In the genomic region with DNA sequence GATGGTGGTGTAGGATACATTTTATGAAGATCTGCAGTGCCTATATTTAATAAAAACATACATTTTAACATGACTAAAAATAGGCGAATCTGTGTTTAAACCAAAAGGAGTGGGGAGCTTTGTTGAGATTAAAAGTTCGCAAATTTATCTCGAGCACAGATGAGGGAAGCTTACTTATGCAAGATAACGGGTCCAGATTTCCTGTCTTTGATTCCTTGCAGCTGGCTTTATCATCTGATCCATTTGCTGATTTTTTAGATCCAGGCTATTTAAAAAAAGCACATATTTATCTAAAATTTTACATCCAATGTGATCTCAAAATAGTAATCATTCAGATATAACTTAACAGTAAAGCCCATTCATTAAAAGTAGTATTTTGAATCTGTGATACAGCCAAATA, we compare ENCODE assay signal across 17 cellular contexts. TPM values are rescaled to one million over a fixed set of nuclear protein-coding genes. Genes with fewer than 3 reads are reported as not detected.
DNase-seq lines count a peak whose midpoint lies in the region; ATAC-seq and TF ChIP-seq lines count a peak whose summit lies in the region.
"Had no signal": no experiment of that assay in that cellular context is flagged by ENCODE, and none has a peak within 500 bp of the region (broad histone marks: within the 10 kb centered on the region; RNA-seq: fewer than 3 reads in every experiment).

No MANE protein-coding gene starts in this region.

- no peak for ATAC-seq in T-helper 17 cell
- ATAC-seq: CD8-positive, alpha-beta T cell had no signal

- intact Hi-C loops in activated T-helper 2 cell treated with anti-CD3 and anti-CD28 coated beads, Interferon-gamma antibody, Interleukin-2, Interleukin-4, amounts not matched to agents 10 μg/mL and 5 μg/mL and 100 μg/mL, durations not matched to agents 14 hours and 24 hours and 36 hours (cut with micrococcal nuclease) = no loop called here

- peak overlapping the region; percentile 45 for H3K27ac Mint-ChIP-seq in T-helper 17 cell
- no peak overlapping the region for H3K27ac Mint-ChIP-seq in activated T-helper 2 cell treated with anti-CD3 and anti-CD28 coated beads, Interferon-gamma antibody, Interleukin-2, Interleukin-4, amounts not matched to agents 10 μg/mL and 5 μg/mL and 100 μg/mL, durations not matched to agents 14 hours and 24 hours and 36 hours
- H3K27ac Mint-ChIP-seq: B cell; CD8-positive, alpha-beta T cell; HFFc6 had no signal

- no peaks in the 10 kb centered on the region for H3K27me3 Mint-ChIP-seq in T-helper 17 cell
- H3K27me3 Mint-ChIP-seq in activated T-helper 2 cell treated with anti-CD3 and anti-CD28 coated beads, Interferon-gamma antibody, Interleukin-2, Interleukin-4, amounts not matched to agents 10 μg/mL and 5 μg/mL and 100 μg/mL, durations not matched to agents 14 hours and 24 hours and 36 hours (ENCODE audit: low read depth) = no peaks in the 10 kb centered on the region
- H3K27me3 Mint-ChIP-seq: B cell; CD4-positive, CD25-positive, alpha-beta regulatory T cell had no signal

- no peak overlapping the region for H3K4me3 Mint-ChIP-seq in T-helper 17 cell
- H3K4me3 Mint-ChIP-seq in activated T-helper 2 cell treated with anti-CD3 and anti-CD28 coated beads, Interferon-gamma antibody, Interleukin-2, Interleukin-4, amounts not matched to agents 10 μg/mL and 5 μg/mL and 100 μg/mL, durations not matched to agents 14 hours and 24 hours and 36 hours (ENCODE audit: low read depth) = no peak overlapping the region
- H3K4me3 Mint-ChIP-seq: B cell; CD8-positive, alpha-beta T cell; HFFc6 had no signal

- H3K4me1 Mint-ChIP-seq in T-helper 17 cell = peaks cover 22% of the 10 kb centered on the region
- H3K4me1 Mint-ChIP-seq in activated T-helper 2 cell treated with anti-CD3 and anti-CD28 coated beads, Interferon-gamma antibody, Interleukin-2, Interleukin-4, amounts not matched to agents 10 μg/mL and 5 μg/mL and 100 μg/mL, durations not matched to agents 14 hours and 24 hours and 36 hours (ENCODE audit: low read depth) = peaks cover 4% of the 10 kb centered on the region

- H3K9me3 Mint-ChIP-seq in activated T-helper 2 cell treated with anti-CD3 and anti-CD28 coated beads, Interferon-gamma antibody, Interleukin-2, Interleukin-4, amounts not matched to agents 10 μg/mL and 5 μg/mL and 100 μg/mL, durations not matched to agents 14 hours and 24 hours and 36 hours = no peaks in the 10 kb centered on the region
- H3K9me3 Mint-ChIP-seq: CD4-positive, CD25-positive, alpha-beta regulatory T cell; CD8-positive, alpha-beta T cell; HFFc6 had no signal

- peaks cover 8% of the 10 kb centered on the region for H3K36me3 Mint-ChIP-seq in T-helper 17 cell (ENCODE audit: low read depth)
- H3K36me3 Mint-ChIP-seq in activated T-helper 2 cell treated with anti-CD3 and anti-CD28 coated beads, Interferon-gamma antibody, Interleukin-2, Interleukin-4, amounts not matched to agents 10 μg/mL and 5 μg/mL and 100 μg/mL, durations not matched to agents 14 hours and 24 hours and 36 hours (ENCODE audit: low read depth) = peaks cover 57% of the 10 kb centered on the region

- TF ChIP-seq CTCF in fibroblast of villous mesenchyme (IDR thresholded peaks at IDR 0.05; ENCODE audit: insufficient read depth, low read depth, low read length) = no peak

- no peak overlapping the region for H3K4me3 ChIP-seq in fibroblast of villous mesenchyme (ENCODE audit: low read depth, low read length)
- H3K4me3 ChIP-seq: BLaER1, HAP-1 had no signal

- no peaks in the 10 kb centered on the region for H3K9me3 ChIP-seq in T-helper 17 cell (ENCODE audit: control insufficient read depth, low read length, poor library complexity, severe bottlenecking)
- H3K9me3 ChIP-seq: BLaER1, Caco-2, HAP-1 had no signal

- no peak for DNase-seq in T-helper 17 cell
- DNase-seq in dermis blood vessel endothelial cell = peak; percentile 14
- DNase-seq in fibroblast of villous mesenchyme (ENCODE audit: low read depth) = peak; percentile 54
- peak; percentile 11 for DNase-seq in pulmonary artery endothelial cell (ENCODE audit: low read depth, low spot score)
- no peak for DNase-seq in SW480 (ENCODE audit: low spot score)
- no peak for DNase-seq in activated T-helper 2 cell treated with anti-CD3 and anti-CD28 coated beads, Interferon-gamma antibody, Interleukin-2, Interleukin-4, amounts not matched to agents 10 μg/mL and 5 μg/mL and 100 μg/mL, durations not matched to agents 14 hours and 24 hours and 36 hours (ENCODE audit: low spot score)
- DNase-seq in HK-2 (ENCODE audit: unreplicated experiment) = no peak
- DNase-seq: Caco-2; CD4-positive, CD25-positive, alpha-beta regulatory T cell; CD8-positive, alpha-beta T cell; DMS153; DND-41; GOT3; HFFc6 had no signal

RNA-seq across cellular contexts. Expression of a gene that starts 57.0 kb away (rescaled TPM):
- 10 to 100 TPM in 1 of 2 donors, 1 to 10 TPM in 1; 9.5 to 11.4 TPM for total RNA-seq in T-helper 17 cell
- 20.3 and 22.9 TPM in 2 replicates for total RNA-seq in dermis blood vessel endothelial cell
- total RNA-seq in fibroblast of villous mesenchyme = 13.5 and 17.7 TPM in 2 replicates
- total RNA-seq in pulmonary artery endothelial cell = 19.6 and 24.7 TPM in 2 replicates
- total RNA-seq in activated T-helper 2 cell treated with anti-CD3 and anti-CD28 coated beads, Interferon-gamma antibody, Interleukin-2, Interleukin-4, amounts not matched to agents 10 μg/mL and 5 μg/mL and 100 μg/mL, durations not matched to agents 14 hours and 24 hours and 36 hours = 28.4 and 29.2 TPM in 2 replicates

Comparison
In these comparisons a context has a peak if more than half of its experiments do, and no peak if none do; other contexts are left out.
1. DNase-seq: peak in dermis blood vessel endothelial cell (single experiment), fibroblast of villous mesenchyme (single experiment) and pulmonary artery endothelial cell (single experiment); none in T-helper 17 cell (0 of 3), SW480 (single experiment), activated T-helper 2 cell treated with anti-CD3 and anti-CD28 coated beads, Interferon-gamma antibody, Interleukin-2, Interleukin-4, amounts not matched to agents 10 μg/mL and 5 μg/mL and 100 μg/mL, durations not matched to agents 14 hours and 24 hours and 36 hours (single experiment) and HK-2 (single experiment).